ENCODE assay signal across 8 cellular contexts in the genomic region with DNA sequence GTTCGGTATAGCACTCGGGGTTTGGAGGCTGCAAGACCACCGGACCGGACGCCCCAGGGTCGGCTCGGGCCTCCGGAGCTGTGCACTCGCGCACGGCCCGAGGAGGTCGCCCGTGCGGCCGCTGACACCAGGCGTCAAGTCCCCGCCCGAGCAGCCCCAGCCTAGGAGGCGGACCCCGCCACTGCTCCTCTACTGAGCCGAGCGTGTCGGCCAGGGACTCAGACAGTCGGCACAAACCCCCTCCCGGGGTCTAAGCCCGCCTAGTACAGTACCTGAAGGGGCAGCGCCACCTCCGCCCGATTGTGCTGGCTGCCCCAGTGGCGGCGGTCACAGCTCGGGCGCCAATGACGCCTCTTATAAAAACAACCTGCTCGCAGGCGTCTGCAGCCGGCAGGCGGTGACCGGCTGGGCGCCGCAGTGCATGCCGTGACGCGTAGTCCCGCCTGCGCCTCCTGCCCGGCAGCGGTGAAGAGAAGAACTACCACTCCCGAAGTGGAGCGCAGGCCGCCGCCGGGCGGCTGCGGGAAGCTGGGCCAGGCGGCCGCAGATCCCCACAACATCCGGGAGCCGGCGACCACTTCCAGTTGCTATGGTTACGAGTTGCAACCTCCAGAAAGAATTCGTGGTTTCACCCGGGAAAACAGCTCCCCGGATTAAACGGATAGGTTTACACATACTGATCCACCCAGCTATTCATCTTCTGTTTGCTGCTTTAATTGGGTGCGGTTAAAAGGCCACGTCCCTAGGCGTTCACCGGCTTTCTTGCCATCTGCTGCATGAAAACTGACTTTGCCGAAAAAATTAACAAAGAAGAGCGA. TPM values are rescaled to one million over a fixed set of nuclear protein-coding genes. Genes with fewer than 3 reads are reported as not detected.
DNase-seq lines count a peak whose midpoint lies in the region; ATAC-seq and TF ChIP-seq lines count a peak whose summit lies in the region.

A gene with protein sequence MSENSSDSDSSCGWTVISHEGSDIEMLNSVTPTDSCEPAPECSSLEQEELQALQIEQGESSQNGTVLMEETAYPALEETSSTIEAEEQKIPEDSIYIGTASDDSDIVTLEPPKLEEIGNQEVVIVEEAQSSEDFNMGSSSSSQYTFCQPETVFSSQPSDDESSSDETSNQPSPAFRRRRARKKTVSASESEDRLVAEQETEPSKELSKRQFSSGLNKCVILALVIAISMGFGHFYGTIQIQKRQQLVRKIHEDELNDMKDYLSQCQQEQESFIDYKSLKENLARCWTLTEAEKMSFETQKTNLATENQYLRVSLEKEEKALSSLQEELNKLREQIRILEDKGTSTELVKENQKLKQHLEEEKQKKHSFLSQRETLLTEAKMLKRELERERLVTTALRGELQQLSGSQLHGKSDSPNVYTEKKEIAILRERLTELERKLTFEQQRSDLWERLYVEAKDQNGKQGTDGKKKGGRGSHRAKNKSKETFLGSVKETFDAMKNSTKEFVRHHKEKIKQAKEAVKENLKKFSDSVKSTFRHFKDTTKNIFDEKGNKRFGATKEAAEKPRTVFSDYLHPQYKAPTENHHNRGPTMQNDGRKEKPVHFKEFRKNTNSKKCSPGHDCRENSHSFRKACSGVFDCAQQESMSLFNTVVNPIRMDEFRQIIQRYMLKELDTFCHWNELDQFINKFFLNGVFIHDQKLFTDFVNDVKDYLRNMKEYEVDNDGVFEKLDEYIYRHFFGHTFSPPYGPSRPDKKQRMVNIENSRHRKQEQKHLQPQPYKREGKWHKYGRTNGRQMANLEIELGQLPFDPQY (minus strand): TSS at position 411 of the 818 bp plus-strand sequence. CDS start 18,935 bp downstream, outside the sequence.
PIERCE2 (plus strand) TSS at position 547 of the 818 bp plus-strand sequence. CDS start 274 bp downstream, outside the sequence.

- H3K36me3 Mint-ChIP-seq in activated naive CD8-positive, alpha-beta T cell treated with anti-CD3 and anti-CD28 coated beads for 36 hours = no peaks in the 10 kb centered on the region
- H3K36me3 Mint-ChIP-seq in osteocyte (ENCODE audit: unreplicated experiment) = no peaks in the 10 kb centered on the region

- TF ChIP-seq RAD21 in SK-N-SH (IDR thresholded peaks at IDR 0.05; ENCODE audit: low read length) = no peak

- CTCF ChIA-PET in SK-N-SH (lab: Yijun Ruan, JAX) = interaction anchor here (0.6 to 3.0 kb wide), 28 partner anchors 9 to 489 kb away, joined by 3 to 19 read pairs (median 4); partner anchors contain the start of genes PIGB and PIGBOS1

- H3K4me1 Mint-ChIP-seq in activated naive CD8-positive, alpha-beta T cell treated with anti-CD3 and anti-CD28 coated beads for 36 hours = peaks cover 31% of the 10 kb centered on the region
- peaks cover 37% of the 10 kb centered on the region for H3K4me1 Mint-ChIP-seq in osteocyte (ENCODE audit: unreplicated experiment)

- H3K4me3 ChIP-seq in SK-N-SH (ENCODE audit: low read depth in 2 of 2, low read length in 1 of 2) (peak within 1 kb of the TSS; percentile 77 to 78), thyroid gland (replicated peaks in 1 of 3) (peak within 1 kb of the TSS; percentile 66 to 95 (median 70))

- peak within 1 kb of the TSS; percentile 94 for H2AFZ ChIP-seq in SK-N-SH (ENCODE audit: low read depth)

- ATAC-seq in HG02571 (IDR thresholded peaks at IDR 0.05; ENCODE audit: unreplicated experiment) = peak; percentile 90

- H3K4me1 ChIP-seq in SK-N-SH (ENCODE audit: control insufficient read depth in 1 of 2, insufficient read depth in 2 of 2, low read depth in 1 of 2, low read length in 1 of 2) (peaks cover 7 to 16% of the 10 kb centered on the region in 2 experiments; a peak in 2 of 4 replicates), thyroid gland (peaks cover 19 to 31% of the 10 kb centered on the region in 2 donors)

- H3K27ac ChIP-seq in SK-N-SH (ENCODE audit: low read depth in 2 of 2, low read length in 1 of 2) = peak within 1 kb of the TSS; percentile 84 to 86
- H3K27ac ChIP-seq in thyroid gland = peak within 1 kb of the TSS; percentile 81 to 99 (median 93)

- peak in 1 of 2 donors; percentile 90 for TF ChIP-seq POLR2A in thyroid gland (IDR thresholded peaks at IDR 0.05)

- no peaks in the 10 kb centered on the region for H3K9me2 ChIP-seq in SK-N-SH

- peak within 1 kb of the TSS; percentile 87 for H3K4me2 ChIP-seq in SK-N-SH

- peak within 1 kb of the TSS; percentile 84 for H3K4me3 Mint-ChIP-seq in activated naive CD8-positive, alpha-beta T cell treated with anti-CD3 and anti-CD28 coated beads for 36 hours
- H3K4me3 Mint-ChIP-seq in osteocyte (ENCODE audit: unreplicated experiment) = peak within 1 kb of the TSS; percentile 94

- TF ChIP-seq CTCF in GM10266 (IDR thresholded peaks at IDR 0.05; ENCODE audit: control insufficient read depth, insufficient read depth, low read depth, missing control alignments) (peak; percentile 59), SK-N-SH (IDR thresholded peaks at IDR 0.05) (peak; percentile 55), osteocyte (IDR thresholded peaks at IDR 0.05) (peak; percentile 76), thyroid gland (IDR thresholded peaks at IDR 0.05) (peak; percentile 78 to 98 (median 92))

- peak within 1 kb of the TSS; percentile 75 for H3K27ac Mint-ChIP-seq in activated naive CD8-positive, alpha-beta T cell treated with anti-CD3 and anti-CD28 coated beads for 36 hours
- H3K27ac Mint-ChIP-seq in osteocyte (ENCODE audit: unreplicated experiment) = peak within 1 kb of the TSS; percentile 99

- DNase-seq in GM10266 (ENCODE audit: extremely low spot score) (peak; percentile 89), NCI-H1048 (lab: John Stamatoyannopoulos, UW) (peak; percentile 79), SK-N-SH (peak; percentile 94), head of caudate nucleus (peak; percentile 75 to 96 (median 91)), osteocyte (ENCODE audit: extremely low spot score, unreplicated experiment) (peak; percentile 98), thyroid gland (peak; percentile 93 to 95)
- peak; percentile 93 for DNase-seq in activated naive CD8-positive, alpha-beta T cell treated with anti-CD3 and anti-CD28 coated beads for 36 hours

- peaks cover 21% of the 10 kb centered on the region for H3F3A ChIP-seq in SK-N-SH (replicated peaks; ENCODE audit: insufficient read depth)

- no peaks in the 10 kb centered on the region for H3K36me3 ChIP-seq in SK-N-SH (replicated peaks in 1 of 2; ENCODE audit: control insufficient read depth in 1 of 2, insufficient read depth in 2 of 2, low read length in 1 of 2)
- H3K36me3 ChIP-seq in thyroid gland = no peaks in the 10 kb centered on the region

- H3K9me3 ChIP-seq in SK-N-SH (no peaks in the 10 kb centered on the region), thyroid gland (no peaks in the 10 kb centered on the region)

- peak in 1 of 2 experiments; percentile 6; a peak in 1 of 4 replicates for TF ChIP-seq EP300 in SK-N-SH (IDR thresholded peaks at IDR 0.05; ENCODE audit: borderline replicate concordance in 1 of 2, low read depth in 1 of 2, low read length in 1 of 2)

- 2% methylated on average over 20 of the region's 72 CpGs for WGBS in SK-N-SH (ENCODE audit: low lambda C conversion rate)
- 0 to 1% methylated on average over 14 to 16 of the region's 72 CpGs for WGBS in thyroid gland, 2 donors

- H3K79me2 ChIP-seq in SK-N-SH (ENCODE audit: insufficient read depth) = peaks cover 26% of the 10 kb centered on the region

- intact Hi-C loops in head of caudate nucleus (cut with DNase I) = loop anchor here (5.0 kb wide), 1 partner anchor 211 kb away; the partner anchor contains the start of gene RSL24D1
- intact Hi-C loops in thyroid gland (cut with DNase I) = no loop called here

- no peaks in the 10 kb centered on the region for H3K9me3 Mint-ChIP-seq in activated naive CD8-positive, alpha-beta T cell treated with anti-CD3 and anti-CD28 coated beads for 36 hours
- H3K9me3 Mint-ChIP-seq in osteocyte (ENCODE audit: unreplicated experiment) = no peaks in the 10 kb centered on the region

- H3K27me3 Mint-ChIP-seq in activated naive CD8-positive, alpha-beta T cell treated with anti-CD3 and anti-CD28 coated beads for 36 hours = no peaks in the 10 kb centered on the region
- no peaks in the 10 kb centered on the region for H3K27me3 Mint-ChIP-seq in osteocyte (ENCODE audit: unreplicated experiment)

- no peaks in the 10 kb centered on the region for H4K20me1 ChIP-seq in SK-N-SH (ENCODE audit: insufficient read depth)

- POLR2A ChIA-PET in SK-N-SH (lab: Yijun Ruan, JAX) = interaction anchor here (0.7 to 2.1 kb wide), 3 partner anchors 53 to 190 kb away, joined by 3 to 22 read pairs (median 4); partner anchors contain the start of genes PIGB and PIGBOS1

- peak within 1 kb of the TSS; percentile 79 for H3K9ac ChIP-seq in SK-N-SH

- H3K27me3 ChIP-seq in SK-N-SH (ENCODE audit: insufficient read depth) (no peaks in the 10 kb centered on the region), thyroid gland (no peaks in the 10 kb centered on the region)

TF ChIP-seq in SK-N-SH, 30 proteins besides CTCF, POLR2A, EP300 and RAD21 (continues in another document):
- TF ChIP-seq TAF1 (IDR thresholded peaks at IDR 0.05; ENCODE audit: borderline replicate concordance, low read depth, low read length) (peak; percentile 39; the same call in 1 of the 2 replicates), POLR2AphosphoS5 (IDR thresholded peaks at IDR 0.05; ENCODE audit: low read depth, low read length) (peak; percentile 42; the same call in 1 of the 2 replicates), NRF1 (IDR thresholded peaks at IDR 0.05; ENCODE audit: low read depth, low read length) (peak; percentile 51), SIN3A (IDR thresholded peaks at IDR 0.05; ENCODE audit: borderline replicate concordance, low read depth, low read length) (peak; percentile 76), EZH2phosphoT487 (IDR thresholded peaks at IDR 0.05; ENCODE audit: borderline replicate concordance, low read depth) (no peak)
- TF ChIP-seq, protein P1, sequence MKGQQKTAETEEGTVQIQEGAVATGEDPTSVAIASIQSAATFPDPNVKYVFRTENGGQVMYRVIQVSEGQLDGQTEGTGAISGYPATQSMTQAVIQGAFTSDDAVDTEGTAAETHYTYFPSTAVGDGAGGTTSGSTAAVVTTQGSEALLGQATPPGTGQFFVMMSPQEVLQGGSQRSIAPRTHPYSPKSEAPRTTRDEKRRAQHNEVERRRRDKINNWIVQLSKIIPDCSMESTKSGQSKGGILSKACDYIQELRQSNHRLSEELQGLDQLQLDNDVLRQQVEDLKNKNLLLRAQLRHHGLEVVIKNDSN (IDR thresholded peaks at IDR 0.05; ENCODE audit: borderline replicate concordance, low read depth) = no peak

RNA-seq across cellular contexts. Expression of the first gene that starts in this region (rescaled TPM):
- polyA plus RNA-seq in SK-N-SH (2012; rRNA removed) = 10.5 and 16.9 TPM in 2 replicates
- 15.5 and 19.5 TPM in 2 replicates for polyA plus RNA-seq in SK-N-SH (2012; cell fraction: cytosol; rRNA removed)
- 7.8 and 22.4 TPM in 2 replicates for polyA plus RNA-seq in SK-N-SH (2012; cell fraction: nucleus; rRNA removed)
- total RNA-seq in activated naive CD8-positive, alpha-beta T cell treated with anti-CD3 and anti-CD28 coated beads for 36 hours = 10 to 100 TPM; 11.7 to 12.2 TPM
- total RNA-seq in osteocyte (150 and 174 TPM in 2 replicates), thyroid gland (100 to 1,000 TPM; 100 to 130 (median 111) TPM)

RNA-seq across cellular contexts. Expression of gene PIERCE2, which starts in this region (rescaled TPM):
- 2.5 and 2.9 TPM in 2 replicates for polyA plus RNA-seq in SK-N-SH (2012; rRNA removed)
- 3.3 and 5.2 TPM in 2 replicates for polyA plus RNA-seq in SK-N-SH (2012; cell fraction: cytosol; rRNA removed)
- 0.38 and 0.98 TPM in 2 replicates for polyA plus RNA-seq in SK-N-SH (2012; cell fraction: nucleus; rRNA removed)
- under 1 TPM in 1 of 2 experiments, not detected in 1; 0.31 TPM for total RNA-seq in activated naive CD8-positive, alpha-beta T cell treated with anti-CD3 and anti-CD28 coated beads for 36 hours
- total RNA-seq in osteocyte = 3.0 TPM in 2 replicates
- total RNA-seq in thyroid gland = 1 to 10 TPM; 1.2 to 5.7 (median 2.7) TPM

Comparison
In these comparisons a context has a peak if more than half of its experiments do, and no peak if none do; other contexts are left out.
1. Peak in every context shown above with its lines: DNase-seq, ATAC-seq, H3K4me3 ChIP-seq and H3K27ac ChIP-seq.
2. RNA of the first gene that starts in this region (total RNA-seq): 150 to 174 TPM in osteocyte and 100 to 130 TPM in thyroid gland; 11.7 to 12.2 TPM in activated naive CD8-positive, alpha-beta T cell treated with anti-CD3 and anti-CD28 coated beads for 36 hours; every median in the first group is over 4 times any median in the second.